In the genomic region with DNA sequence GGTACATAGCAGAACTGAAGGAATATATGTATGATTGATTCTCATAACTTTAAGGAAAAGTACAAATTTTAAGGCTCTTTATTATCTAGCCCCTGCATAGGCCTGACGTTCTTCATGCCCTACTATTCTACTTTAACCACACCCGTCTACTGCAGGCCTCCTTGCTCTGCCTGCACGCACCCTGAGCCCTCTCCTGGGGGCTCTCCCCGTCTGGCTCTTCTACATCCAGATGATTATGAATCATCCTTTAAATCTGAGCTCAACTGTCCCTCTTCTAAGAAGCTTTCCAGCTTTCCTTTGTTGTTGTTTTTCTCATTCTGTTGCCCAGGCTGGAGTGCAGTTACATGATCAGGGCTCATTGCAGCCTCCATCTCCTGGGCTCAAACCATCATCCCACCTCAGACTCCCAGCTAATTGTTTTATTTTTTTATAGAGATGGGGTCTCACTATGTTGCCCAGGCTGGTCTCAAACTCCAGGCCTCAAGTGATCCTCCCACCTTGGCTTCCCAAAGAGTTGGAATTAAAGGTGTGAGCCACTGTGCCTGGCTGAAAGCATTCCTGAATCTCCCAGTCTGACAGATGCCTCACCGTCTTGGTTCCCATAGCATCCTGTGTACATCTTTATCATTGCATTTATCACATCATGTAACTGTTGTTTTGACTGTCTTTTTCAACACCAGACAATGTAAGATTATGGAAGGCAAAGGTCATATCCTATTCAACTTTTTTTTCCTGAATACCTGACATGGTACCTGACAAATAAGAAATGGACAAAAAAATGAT, we compare ENCODE assay signal across 1 cellular context.
TF ChIP-seq lines count a peak whose summit lies in the region.

No MANE protein-coding gene starts in this region.

TF ChIP-seq in endothelial cell of umbilical vein, 7 proteins besides CTCF, POLR2A, EP300 and RAD21:
- TF ChIP-seq GATA2 (IDR thresholded peaks at IDR 0.05; ENCODE audit: insufficient read depth, insufficient read length, low read depth, low read length), result peak; percentile 15
- no peak for TF ChIP-seq FOS (IDR thresholded peaks at IDR 0.05; ENCODE audit: borderline replicate concordance, insufficient read depth, low read length)
